8 cellular contexts compared by ENCODE assay signal in the genomic region with DNA sequence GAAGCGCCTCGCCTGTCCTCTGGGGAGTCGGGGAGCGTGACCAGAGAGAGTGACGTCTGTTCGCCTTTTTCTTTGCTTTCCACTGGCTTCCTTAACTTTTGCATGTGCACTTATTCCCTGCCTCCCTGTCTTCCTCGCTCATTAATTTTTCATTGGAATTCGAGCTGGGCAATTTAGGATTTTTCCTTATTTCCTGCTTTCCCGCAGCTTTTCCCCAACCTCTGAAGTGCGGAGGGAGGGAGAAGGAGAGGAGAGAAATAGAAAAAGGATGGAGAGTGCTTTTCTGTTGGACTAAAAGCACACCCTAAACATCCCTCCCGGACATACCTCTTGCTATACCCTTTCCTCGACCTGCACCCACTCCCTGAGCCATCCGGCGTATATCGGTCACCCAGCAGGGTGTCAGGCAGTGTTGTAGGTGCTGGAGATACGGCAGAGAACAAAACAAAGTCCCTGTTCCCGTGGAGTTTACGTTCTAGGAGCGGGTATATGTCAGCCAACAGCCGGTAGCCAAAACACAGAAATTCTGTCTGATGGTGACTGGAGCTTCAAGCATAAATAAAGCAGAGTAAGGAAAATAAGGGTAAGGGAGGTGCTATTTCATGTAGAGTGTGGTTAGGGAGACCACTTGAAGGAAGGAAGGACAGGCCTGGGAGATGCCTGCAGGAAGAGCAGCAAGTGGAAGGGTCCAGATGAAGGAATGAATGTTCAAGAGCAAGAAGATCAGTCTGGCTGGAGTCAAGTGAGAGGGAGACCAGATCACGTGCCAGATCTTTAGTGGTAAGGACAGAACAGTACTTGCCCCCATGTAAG. TPM values are rescaled to one million over a fixed set of nuclear protein-coding genes. Genes with fewer than 3 reads are reported as not detected.
DNase-seq lines count a peak whose midpoint lies in the region; ATAC-seq, FAIRE-seq and TF ChIP-seq lines count a peak whose summit lies in the region.

No MANE protein-coding gene starts in this region.

- H3K79me2 ChIP-seq in DOHH2 (ENCODE audit: control insufficient read depth, low read length) (peaks cover 43% of the 10 kb centered on the region), neural progenitor cell (ENCODE audit: low read depth) (peaks cover 44% of the 10 kb centered on the region)

- H4K20me1 ChIP-seq in DOHH2 (ENCODE audit: control insufficient read depth, insufficient read depth, low read depth, low read length), result peaks cover 11% of the 10 kb centered on the region
- peaks cover 35% of the 10 kb centered on the region for H4K20me1 ChIP-seq in neural progenitor cell (ENCODE audit: low read depth)

- H3K36me3 Mint-ChIP-seq in neural progenitor cell, result peaks cover 19% of the 10 kb centered on the region

- H3F3A ChIP-seq in DOHH2 (ENCODE audit: control insufficient read depth, insufficient read depth) (no peaks in the 10 kb centered on the region), neural progenitor cell (ENCODE audit: low read depth) (peaks cover 6% of the 10 kb centered on the region)

- H3K36me3 ChIP-seq in DOHH2 (ENCODE audit: control insufficient read depth, low read length) (peaks cover 25% of the 10 kb centered on the region), duodenal mucosa (ENCODE audit: control insufficient read depth in 1 of 2, insufficient read depth in 2 of 2, low read length in 2 of 2) (peaks cover 0 to under 1% of the 10 kb centered on the region in 2 donors), neural progenitor cell (peaks cover under 1% of the 10 kb centered on the region)

- H3K4me1 Mint-ChIP-seq in neural progenitor cell, result peaks cover 24% of the 10 kb centered on the region

- peak overlapping the region; percentile 95 for H2AFZ ChIP-seq in neural progenitor cell (replicated peaks)

- H3K9me3 ChIP-seq in DOHH2 (ENCODE audit: control insufficient read depth, insufficient read depth, low read length) (no peaks in the 10 kb centered on the region), duodenal mucosa (ENCODE audit: control insufficient read depth in 1 of 2, low read length in 2 of 2) (no peaks in the 10 kb centered on the region), neural progenitor cell (ENCODE audit: low read depth) (no peaks in the 10 kb centered on the region)

- H3K9ac ChIP-seq in duodenal mucosa (ENCODE audit: low read depth in 1 of 2, low read length in 2 of 2), result peak overlapping the region in 1 of 2 donors; percentile 66
- H3K9ac ChIP-seq in neural progenitor cell, result no peak overlapping the region

- no peak for ATAC-seq in esophagus mucosa

- no peaks in the 10 kb centered on the region for H3K9me3 Mint-ChIP-seq in neural progenitor cell

- H3K4me3 Mint-ChIP-seq in neural progenitor cell, result peak overlapping the region; percentile 95

- H3K27ac ChIP-seq in DOHH2 (ENCODE audit: low read depth, low read length) (no peak overlapping the region), duodenal mucosa (ENCODE audit: low read depth, low read length) (no peak overlapping the region), neural progenitor cell (no peak overlapping the region)

- H3K9me2 ChIP-seq in DOHH2 (replicated peaks; ENCODE audit: control insufficient read depth, low read length), result no peaks in the 10 kb centered on the region

- peak overlapping the region; percentile 90 for H3K4me2 ChIP-seq in DOHH2 (ENCODE audit: low read length)
- H3K4me2 ChIP-seq in neural progenitor cell, result peak overlapping the region; percentile 98

- peak overlapping the region; percentile 96 for H3K27ac Mint-ChIP-seq in neural progenitor cell

- no peak for FAIRE-seq in D721Med (lab: Jason Lieb, UNC)

- H3K27me3 ChIP-seq in DOHH2 (ENCODE audit: control insufficient read depth, low read length) (peaks cover 7% of the 10 kb centered on the region; the same call in 1 of the 2 replicates), duodenal mucosa (ENCODE audit: control insufficient read depth in 1 of 2, insufficient read depth in 2 of 2, low read length in 2 of 2) (no peaks in the 10 kb centered on the region), neural progenitor cell (peaks cover 20% of the 10 kb centered on the region)

- H3K4me1 ChIP-seq in DOHH2 (ENCODE audit: control insufficient read depth, low read length) (peaks cover 32% of the 10 kb centered on the region), duodenal mucosa (ENCODE audit: control insufficient read depth in 1 of 2, insufficient read depth in 2 of 2, low read length in 2 of 2) (peaks cover 16 to 28% of the 10 kb centered on the region in 2 donors), neural progenitor cell (peaks cover 14% of the 10 kb centered on the region)

- peak overlapping the region; percentile 86 for H3K4me3 ChIP-seq in DOHH2 (ENCODE audit: low read length)
- H3K4me3 ChIP-seq in duodenal mucosa (ENCODE audit: low read depth in 1 of 2, low read length in 2 of 2), result peak overlapping the region; percentile 86 to 91
- peak overlapping the region; percentile 96 for H3K4me3 ChIP-seq in neural progenitor cell

- DNase-seq in NCI-H69 (lab: John Stamatoyannopoulos, UW), result peak; percentile 56
- DNase-seq in neural progenitor cell (ENCODE audit: low spot score), result peak; percentile 7
- DNase-seq in activated CD4-positive, CD25-positive, alpha-beta regulatory T cell (lab: John Stamatoyannopoulos, UW), result no peak
- DNase-seq in D721Med (ENCODE audit: insufficient read length, low spot score), result no peak
- no peak for DNase-seq in putamen (ENCODE audit: low spot score)

- H3K27me3 Mint-ChIP-seq in neural progenitor cell (ENCODE audit: insufficient read depth, low read depth), result peaks cover 3% of the 10 kb centered on the region

- TF ChIP-seq CTCF in DOHH2 (IDR thresholded peaks at IDR 0.05; ENCODE audit: low read depth, low read length, poor library complexity, severe bottlenecking) (no peak), neural progenitor cell (IDR thresholded peaks at IDR 0.05) (no peak), D721Med (IDR thresholded peaks at IDR 0.05; ENCODE audit: insufficient read depth, missing control alignments) (no peak)

RNA-seq across cellular contexts. Expression of a gene that starts 0.6 kb away (rescaled TPM):
- total RNA-seq in neural progenitor cell (ENCODE audit: low replicate concordance) (108 and 131 TPM in 2 replicates), esophagus mucosa (32.9 TPM)

Comparison
In these comparisons a context has a peak if more than half of its experiments do, and no peak if none do; other contexts are left out.
1. DNase-seq: peak in NCI-H69 (single experiment) and neural progenitor cell (single experiment); none in activated CD4-positive, CD25-positive, alpha-beta regulatory T cell (0 of 4), D721Med (single experiment) and putamen (single experiment).
2. Peak in every context shown above with its lines, with median percentiles within 50 percentile points of each other: H3K4me3 ChIP-seq.